ENCODE assay signal across 9 cellular contexts in the genomic region with DNA sequence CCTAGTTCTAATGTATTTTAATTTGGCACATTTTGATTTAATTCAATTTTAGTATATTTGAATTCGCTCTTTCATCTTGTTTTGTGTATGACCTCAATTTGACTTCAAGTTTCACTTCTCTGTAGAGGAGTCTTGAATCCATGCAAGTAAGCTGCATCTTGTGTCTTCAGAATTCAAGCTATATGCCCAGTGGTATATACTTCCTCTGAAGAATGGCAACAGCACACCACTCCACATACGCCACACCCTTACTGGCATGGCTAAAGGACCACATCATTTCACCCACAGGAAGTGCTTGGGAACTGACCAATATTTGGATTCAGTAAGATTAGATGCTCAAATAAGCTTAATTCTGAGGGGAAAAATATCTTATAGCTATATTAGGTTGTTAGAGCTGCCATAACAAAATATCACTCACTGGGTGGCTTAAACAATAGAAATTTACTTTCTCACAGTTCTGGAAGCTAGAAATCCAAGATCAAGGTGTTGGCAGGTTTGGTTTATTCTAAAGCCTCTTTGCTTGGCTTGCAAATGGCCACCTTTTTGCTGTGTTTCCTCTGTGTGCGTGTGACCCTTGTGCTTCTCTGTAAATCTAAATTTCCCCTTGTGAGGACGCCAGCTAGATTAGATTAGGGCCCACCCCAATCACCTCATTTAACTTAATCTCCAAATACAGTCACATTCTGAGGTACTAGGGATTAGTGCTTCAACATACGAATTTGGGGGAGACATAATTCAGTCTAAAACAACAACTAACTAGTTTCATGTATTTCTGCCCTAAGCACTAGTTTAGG. TPM values are rescaled to one million over a fixed set of nuclear protein-coding genes. Genes with fewer than 3 reads are reported as not detected.
DNase-seq lines count a peak whose midpoint lies in the region; ATAC-seq and TF ChIP-seq lines count a peak whose summit lies in the region.
"Had no signal": no experiment of that assay in that cellular context is flagged by ENCODE, and none has a peak within 500 bp of the region (broad histone marks: within the 10 kb centered on the region; RNA-seq: fewer than 3 reads in every experiment).

No MANE protein-coding gene starts in this region.

- POLR2A ChIA-PET in activated CD4-positive, alpha-beta T cell treated with anti-CD3 and anti-CD28 coated beads for 36 hours (lab: Charles Lee), result no interaction called here

- no peaks in the 10 kb centered on the region for H3K27me3 ChIP-seq in HL-60 (ENCODE audit: insufficient read depth, poor library complexity, severe bottlenecking)
- H3K27me3 ChIP-seq: cardiac muscle cell had no signal

- 0 out of 2 replicates have a peak overlapping the region, but pooled peaks have one; percentile 76 for H3K27ac ChIP-seq in HL-60 (replicated peaks)
- H3K27ac ChIP-seq: cardiac muscle cell had no signal

- peak overlapping the region; percentile 98 for H3K27ac Mint-ChIP-seq in activated CD4-positive, alpha-beta T cell treated with anti-CD3 and anti-CD28 coated beads for 36 hours
- H3K27ac Mint-ChIP-seq in activated naive CD4-positive, alpha-beta T cell treated with anti-CD3 and anti-CD28 coated beads, Interleukin-2, amount 50 U/mL, for 72 hours, result peak overlapping the region; percentile 62 to 97
- peak overlapping the region; percentile 96 for H3K27ac Mint-ChIP-seq in stimulated activated memory B cell treated with anti-CD40 and anti-IgM and Interleukin-4, amounts not matched to agents 10 μg/mL and 1 μg/mL and 100 μg/mL, for 72 hours

- CTCF ChIA-PET in activated CD4-positive, alpha-beta T cell treated with anti-CD3 and anti-CD28 coated beads for 36 hours (lab: Charles Lee), result interaction anchor here (0.9 to 2.7 kb wide), 4 partner anchors 8 to 218 kb away, joined by 3 to 10 read pairs (median 4); no protein-coding TSS in a partner anchor

- H3K4me3 ChIP-seq in HL-60 (replicated peaks; ENCODE audit: insufficient read depth, low read length), result no peak overlapping the region
- H3K4me3 ChIP-seq: cardiac muscle cell had no signal

- intact Hi-C loops in activated CD4-positive, alpha-beta T cell treated with anti-CD3 and anti-CD28 coated beads for 36 hours (cut with DNase I, micrococcal nuclease), result loop anchor here (5.0 to 10.0 kb wide), 8 partner anchors 164 to 1289 kb away; partner anchors contain the start of genes CEP85L (in 1 of the 2), GOPC (in 1 of the 2), MAN1A1 (in 1 of the 2) and NUS1 (in 1 of the 2)

- peaks cover 8% of the 10 kb centered on the region for H3K36me3 Mint-ChIP-seq in activated CD4-positive, alpha-beta T cell treated with anti-CD3 and anti-CD28 coated beads for 36 hours (ENCODE audit: low read depth)
- peaks cover 20 to 23% of the 10 kb centered on the region in 2 donors for H3K36me3 Mint-ChIP-seq in activated naive CD4-positive, alpha-beta T cell treated with anti-CD3 and anti-CD28 coated beads, Interleukin-2, amount 50 U/mL, for 72 hours
- peaks cover 18% of the 10 kb centered on the region for H3K36me3 Mint-ChIP-seq in stimulated activated memory B cell treated with anti-CD40 and anti-IgM and Interleukin-4, amounts not matched to agents 10 μg/mL and 1 μg/mL and 100 μg/mL, for 72 hours

- H3K4me3 Mint-ChIP-seq in activated CD4-positive, alpha-beta T cell treated with anti-CD3 and anti-CD28 coated beads for 36 hours, result peak overlapping the region; percentile 84
- H3K4me3 Mint-ChIP-seq in stimulated activated memory B cell treated with anti-CD40 and anti-IgM and Interleukin-4, amounts not matched to agents 10 μg/mL and 1 μg/mL and 100 μg/mL, for 72 hours, result peak overlapping the region; percentile 96

- ATAC-seq in activated CD4-positive, alpha-beta T cell treated with anti-CD3 and anti-CD28 coated beads for 36 hours, result no peak
- no peak for ATAC-seq in activated naive CD4-positive, alpha-beta T cell treated with anti-CD3 and anti-CD28 coated beads, Interleukin-2, amount 50 U/mL, for 72 hours
- no peak for ATAC-seq in stimulated activated memory B cell treated with anti-CD40 and anti-IgM and Interleukin-4, amounts not matched to agents 10 μg/mL and 1 μg/mL and 100 μg/mL, for 72 hours
- no peak for ATAC-seq in HG02763 (IDR thresholded peaks at IDR 0.05; ENCODE audit: unreplicated experiment)

- TF ChIP-seq CTCF in HL-60 (IDR thresholded peaks at IDR 0.05; ENCODE audit: insufficient read depth, low read length), result no peak

- peaks cover 55% of the 10 kb centered on the region for H3K4me1 Mint-ChIP-seq in activated CD4-positive, alpha-beta T cell treated with anti-CD3 and anti-CD28 coated beads for 36 hours
- H3K4me1 Mint-ChIP-seq in stimulated activated memory B cell treated with anti-CD40 and anti-IgM and Interleukin-4, amounts not matched to agents 10 μg/mL and 1 μg/mL and 100 μg/mL, for 72 hours, result peaks cover 62% of the 10 kb centered on the region

- DNase-seq in activated CD4-positive, alpha-beta T cell treated with anti-CD3 and anti-CD28 coated beads for 36 hours, result no peak
- DNase-seq in activated CD4-positive, alpha-beta T cell treated with anti-CD3 and anti-CD28 coated beads for 1 hour, result no peak
- peak in 1 of 2 experiments; percentile 44 for DNase-seq in HL-60 (ENCODE audit: low read depth in 1 of 2, low spot score in 1 of 2)
- no peak for DNase-seq in activated naive CD4-positive, alpha-beta T cell treated with anti-CD3 and anti-CD28 coated beads, Interleukin-2, amount 50 U/mL, for 72 hours (ENCODE audit: low spot score in 2 of 2)
- no peak for DNase-seq in stimulated activated CD4-positive, alpha-beta T cell treated with anti-CD3 and anti-CD28 coated beads, Interleukin-1b, Interleukin-23, amount 100 ng/mL, for 48 hours
- DNase-seq in midbrain (lab: John Stamatoyannopoulos, UW), result no peak

- H3K9me3 Mint-ChIP-seq in activated CD4-positive, alpha-beta T cell treated with anti-CD3 and anti-CD28 coated beads for 36 hours (ENCODE audit: low read depth), result peaks cover 2% of the 10 kb centered on the region
- H3K9me3 Mint-ChIP-seq in activated naive CD4-positive, alpha-beta T cell treated with anti-CD3 and anti-CD28 coated beads, Interleukin-2, amount 50 U/mL, for 72 hours, result no peaks in the 10 kb centered on the region
- H3K9me3 Mint-ChIP-seq in stimulated activated memory B cell treated with anti-CD40 and anti-IgM and Interleukin-4, amounts not matched to agents 10 μg/mL and 1 μg/mL and 100 μg/mL, for 72 hours, result no peaks in the 10 kb centered on the region

- H3K27me3 Mint-ChIP-seq in activated CD4-positive, alpha-beta T cell treated with anti-CD3 and anti-CD28 coated beads for 36 hours, result no peaks in the 10 kb centered on the region
- no peaks in the 10 kb centered on the region for H3K27me3 Mint-ChIP-seq in stimulated activated memory B cell treated with anti-CD40 and anti-IgM and Interleukin-4, amounts not matched to agents 10 μg/mL and 1 μg/mL and 100 μg/mL, for 72 hours

RNA-seq across cellular contexts. Expression of gene ASF1A, which starts 2.8 kb away (rescaled TPM):
- 10 to 100 TPM; 21.2 to 28.6 TPM for total RNA-seq in activated CD4-positive, alpha-beta T cell treated with anti-CD3 and anti-CD28 coated beads for 36 hours
- 10 to 100 TPM; 14.2 to 24.8 TPM for total RNA-seq in activated naive CD4-positive, alpha-beta T cell treated with anti-CD3 and anti-CD28 coated beads, Interleukin-2, amount 50 U/mL, for 72 hours

RNA-seq across cellular contexts. Expression of gene MCM9, which starts 43.8 kb away (rescaled TPM):
- 10 to 100 TPM; 17.0 to 17.2 TPM for total RNA-seq in activated CD4-positive, alpha-beta T cell treated with anti-CD3 and anti-CD28 coated beads for 36 hours
- total RNA-seq in activated naive CD4-positive, alpha-beta T cell treated with anti-CD3 and anti-CD28 coated beads, Interleukin-2, amount 50 U/mL, for 72 hours, result 10 to 100 TPM; 15.8 to 19.0 TPM
